Comparison of ENCODE assay signal across 31 cellular contexts in genomic region chr17:44383861-44384260, GRCh38.
"Had no signal": no experiment of that assay in that cellular context is flagged by ENCODE, and none has a peak within 500 bp of the region (broad histone marks: within the 10 kb centered on the region; RNA-seq: fewer than 3 reads in every experiment).

No MANE protein-coding gene starts in this region.

- H3K4me3 ChIP-seq: Peyer's patch, SJSA1 had no signal

- H3K9ac ChIP-seq: SK-N-SH had no signal

- H3K9me3 Mint-ChIP-seq: activated CD4-positive, alpha-beta T cell treated with anti-CD3 and anti-CD28 coated beads, Interleukin-2, amount 10 ng/mL, durations not matched to agents 24 days and 14 days; activated CD8-positive, alpha-beta T cell treated with anti-CD3 and anti-CD28 coated beads for 36 hours; activated naive CD8-positive, alpha-beta T cell treated with anti-CD3 and anti-CD28 coated beads for 36 hours; activated T-cell treated with anti-CD3 and anti-CD28 coated beads, Interleukin-2, amount 50 U/mL, for 72 hours; activated T-helper 17 cell treated with anti-CD3 and anti-CD28 coated beads, Interleukin-2, amount 50 U/mL, for 72 hours; T-helper 1 cell treated with Interleukin-12 subunit alpha and Interleukin-12 subunit beta and Interleukin-4 antibody, amounts not matched to agents 30 μg/mL and 1 μg/mL, for 36 hours; T-helper 2 cell treated with Interferon-gamma antibody and Interleukin-4, amounts not matched to agents 5 μg/mL and 100 μg/mL, for 36 hours had no signal

- H3K36me3 Mint-ChIP-seq: activated naive CD8-positive, alpha-beta T cell treated with anti-CD3 and anti-CD28 coated beads for 36 hours had no signal

- H3K36me3 ChIP-seq: brain microvascular endothelial cell, cardiac muscle cell, Peyer's patch, SJSA1 had no signal

- H3K27me3 ChIP-seq: Peyer's patch had no signal

- DNase-seq: activated CD4-positive, alpha-beta T cell treated with anti-CD3 and anti-CD28 coated beads, Interleukin-2, amount 10 ng/mL, durations not matched to agents 24 days and 14 days; activated CD4-positive, alpha-beta T cell treated with anti-CD3 and anti-CD28 coated beads, Interleukin-2, amount 50 U/mL, for 4 hours; activated CD8-positive, alpha-beta T cell treated with anti-CD3 and anti-CD28 coated beads for 36 hours; activated naive CD4-positive, alpha-beta T cell; activated naive CD4-positive, alpha-beta T cell treated with anti-CD3 and anti-CD28 coated beads, Interleukin-2, amount 50 U/mL, for 16 hours; activated naive CD8-positive, alpha-beta T cell treated with anti-CD3 and anti-CD28 coated beads for 36 hours; activated T-cell treated with anti-CD3 and anti-CD28 coated beads, Interleukin-2, amount 50 U/mL, for 1 hour; activated T-cell treated with anti-CD3 and anti-CD28 coated beads, Interleukin-2, amount 50 U/mL, for 72 hours; amniotic stem cell; brain microvascular endothelial cell; NCI-H1092 treated with DMSO at 0.1 percent for 48 hours; NCI-H1417; NCI-H146; NCI-H187; NCI-H2029 treated with DMSO at 0.1 percent for 48 hours; NCI-H2107; NCI-H2171; NCI-H510A; NCI-H526; NCI-H748 treated with DMSO at 0.1 percent for 48 hours; NK-92 treated with Interleukin-12 subunit alpha and Interleukin-12 subunit beta, amount 100 ng/mL, for 24 hours; PC-3; Peyer's patch; RPMI8226; SHP77 treated with DMSO at 0.1 percent for 48 hours had no signal

- H3K9me3 ChIP-seq: Peyer's patch, SJSA1, SK-N-SH had no signal

- ATAC-seq: activated CD8-positive, alpha-beta T cell treated with anti-CD3 and anti-CD28 coated beads for 36 hours; activated T-cell treated with anti-CD3 and anti-CD28 coated beads, Interleukin-2, amount 50 U/mL, for 72 hours; activated T-helper 17 cell treated with anti-CD3 and anti-CD28 coated beads, Interleukin-2, amount 50 U/mL, for 72 hours; PC-3 had no signal

- H3K4me2 ChIP-seq: SK-N-SH had no signal

- H3K27ac Mint-ChIP-seq: activated CD4-positive, alpha-beta T cell treated with anti-CD3 and anti-CD28 coated beads, Interleukin-2, amount 10 ng/mL, durations not matched to agents 24 days and 14 days; activated CD8-positive, alpha-beta T cell treated with anti-CD3 and anti-CD28 coated beads for 36 hours; activated naive CD8-positive, alpha-beta T cell treated with anti-CD3 and anti-CD28 coated beads for 36 hours; activated T-cell treated with anti-CD3 and anti-CD28 coated beads, Interleukin-2, amount 50 U/mL, for 72 hours; activated T-helper 17 cell treated with anti-CD3 and anti-CD28 coated beads, Interleukin-2, amount 50 U/mL, for 72 hours; T-helper 1 cell treated with Interleukin-12 subunit alpha and Interleukin-12 subunit beta and Interleukin-4 antibody, amounts not matched to agents 30 μg/mL and 1 μg/mL, for 36 hours; T-helper 2 cell treated with Interferon-gamma antibody and Interleukin-4, amounts not matched to agents 5 μg/mL and 100 μg/mL, for 36 hours had no signal

- H3K27ac ChIP-seq: brain microvascular endothelial cell, cardiac muscle cell, Peyer's patch, SJSA1 had no signal
